ENCODE assay signal across 11 cellular contexts in genomic region chr21:46100020-46100419, GRCh38. TPM values are rescaled to one million over a fixed set of nuclear protein-coding genes. Genes with fewer than 3 reads are reported as not detected.
DNase-seq lines count a peak whose midpoint lies in the region; ATAC-seq and TF ChIP-seq lines count a peak whose summit lies in the region.
"Had no signal": no experiment of that assay in that cellular context is flagged by ENCODE, and none has a peak within 500 bp of the region (broad histone marks: within the 10 kb centered on the region; RNA-seq: fewer than 3 reads in every experiment).

No MANE protein-coding gene starts in this region.

- H3K27ac ChIP-seq in SK-N-SH (ENCODE audit: low read depth in 2 of 2, low read length in 1 of 2): no peak overlapping the region
- H3K27ac ChIP-seq in ascending aorta: peak overlapping the region in 1 of 2 donors; percentile 24
- H3K27ac ChIP-seq in smooth muscle cell (ENCODE audit: low read depth): peak overlapping the region; percentile 77
- H3K27ac ChIP-seq: 22Rv1 had no signal

- CTCF ChIA-PET in SK-N-SH (lab: Yijun Ruan, JAX): interaction anchor here (1.0 kb wide), 1 partner anchor 120 kb away, joined by 3 read pairs; no protein-coding TSS in a partner anchor

- peaks cover 25% of the 10 kb centered on the region; the same call in 1 of the 2 replicates for H3K9me3 ChIP-seq in SK-N-SH
- H3K9me3 ChIP-seq in ascending aorta: peaks cover 4 to 26% of the 10 kb centered on the region in 2 donors
- H3K9me3 ChIP-seq in smooth muscle cell (replicated peaks; ENCODE audit: low read depth): no peaks in the 10 kb centered on the region

- WGBS in SK-N-SH (ENCODE audit: low lambda C conversion rate): 87% methylated on average over 6 of the region's 6 CpGs
- 46% methylated on average over 6 of the region's 6 CpGs for WGBS in smooth muscle cell (ENCODE audit: low lambda C conversion rate)

- H2AFZ ChIP-seq in SK-N-SH (ENCODE audit: low read depth) (no peak overlapping the region), smooth muscle cell (ENCODE audit: low read depth) (no peak overlapping the region)

- peaks cover 2% of the 10 kb centered on the region; the same call in 1 of the 2 replicates for H4K20me1 ChIP-seq in SK-N-SH (ENCODE audit: insufficient read depth)
- peaks cover 65% of the 10 kb centered on the region for H4K20me1 ChIP-seq in smooth muscle cell (ENCODE audit: low read depth)

- peaks cover 0 to 39% of the 10 kb centered on the region in 2 experiments for H3K36me3 ChIP-seq in SK-N-SH (replicated peaks in 1 of 2; ENCODE audit: control insufficient read depth in 1 of 2, insufficient read depth in 2 of 2, low read length in 1 of 2)
- peaks cover 0 to 12% of the 10 kb centered on the region in 2 donors for H3K36me3 ChIP-seq in ascending aorta
- peaks cover 7% of the 10 kb centered on the region for H3K36me3 ChIP-seq in smooth muscle cell (ENCODE audit: low read depth)

- TF ChIP-seq EP300 in SK-N-SH (IDR thresholded peaks at IDR 0.05; ENCODE audit: borderline replicate concordance in 1 of 2, low read depth in 1 of 2, low read length in 1 of 2): no peak

- no peaks in the 10 kb centered on the region for H3K9me2 ChIP-seq in SK-N-SH

- ATAC-seq in SK-N-SH treated with all-trans-retinoic acid at 6 μM for 48 hours (no peak), left lobe of liver (no peak)

- DNase-seq in SK-N-SH (no peak), ascending aorta (ENCODE audit: low spot score in 2 of 2) (peak; percentile 6 to 53), left lobe of liver (ENCODE audit: low spot score) (peak; percentile 18), smooth muscle cell (lab: John Stamatoyannopoulos, UW; ENCODE audit: unreplicated experiment) (no peak), NCI-H187 (lab: John Stamatoyannopoulos, UW) (no peak), dedifferentiated amniotic fluid mesenchymal stem cell (ENCODE audit: extremely low spot score) (no peak), dermis blood vessel endothelial cell (no peak)
- DNase-seq: erythroblast, MM.1S had no signal

- H3K79me2 ChIP-seq in SK-N-SH (ENCODE audit: insufficient read depth) (peaks cover 64% of the 10 kb centered on the region), smooth muscle cell (ENCODE audit: low read depth) (peaks cover 96% of the 10 kb centered on the region)

- peaks cover 0 to 6% of the 10 kb centered on the region in 2 experiments; a peak in 1 of 4 replicates for H3K4me1 ChIP-seq in SK-N-SH (ENCODE audit: control insufficient read depth in 1 of 2, insufficient read depth in 2 of 2, low read depth in 1 of 2, low read length in 1 of 2)
- H3K4me1 ChIP-seq in ascending aorta: peaks cover 2 to 7% of the 10 kb centered on the region in 2 donors
- no peaks in the 10 kb centered on the region for H3K4me1 ChIP-seq in smooth muscle cell (ENCODE audit: low read depth)

- no peak for TF ChIP-seq RAD21 in SK-N-SH (IDR thresholded peaks at IDR 0.05; ENCODE audit: low read length)

- H3K27me3 ChIP-seq in SK-N-SH (ENCODE audit: insufficient read depth): no peaks in the 10 kb centered on the region
- no peaks in the 10 kb centered on the region for H3K27me3 ChIP-seq in ascending aorta
- H3K27me3 ChIP-seq in smooth muscle cell (ENCODE audit: low read depth): no peaks in the 10 kb centered on the region

- H3K9ac ChIP-seq in SK-N-SH: no peak overlapping the region
- H3K9ac ChIP-seq in smooth muscle cell (ENCODE audit: low read depth): peak overlapping the region; percentile 58

- POLR2A ChIA-PET in SK-N-SH (lab: Yijun Ruan, JAX): no interaction called here

- H3K4me2 ChIP-seq in SK-N-SH (peak overlapping the region; percentile 90; the same call in 1 of the 2 replicates), smooth muscle cell (peak overlapping the region; percentile 94)

- TF ChIP-seq CTCF in SK-N-SH (IDR thresholded peaks at IDR 0.05) (no peak), ascending aorta (IDR thresholded peaks at IDR 0.05) (no peak), smooth muscle cell (IDR thresholded peaks at IDR 0.05; ENCODE audit: borderline replicate concordance, insufficient read depth, poor library complexity, severe bottlenecking) (no peak)

- H3F3A ChIP-seq in SK-N-SH (replicated peaks; ENCODE audit: insufficient read depth) (peaks cover 9% of the 10 kb centered on the region), smooth muscle cell (ENCODE audit: low read depth) (peaks cover 52% of the 10 kb centered on the region)

- intact Hi-C loops in ascending aorta (cut with DNase I): no loop called here

- H3K4me3 ChIP-seq in SK-N-SH (ENCODE audit: low read depth in 2 of 2, low read length in 1 of 2) (no peak overlapping the region), ascending aorta (peak overlapping the region; percentile 37 to 85), smooth muscle cell (peak overlapping the region; percentile 86)

TF ChIP-seq in SK-N-SH, 30 proteins besides CTCF, POLR2A, EP300 and RAD21:
- TF ChIP-seq FOXJ3 (CRISPR knock-in tag; IDR thresholded peaks at IDR 0.05) (no peak), SMC3 (IDR thresholded peaks at IDR 0.05; ENCODE audit: low read depth, low read length) (no peak), EZH2phosphoT487 (IDR thresholded peaks at IDR 0.05; ENCODE audit: borderline replicate concordance, low read depth) (no peak)

TF ChIP-seq in SK-N-SH treated with all-trans-retinoic acid at 6 μM for 48 hours, 23 proteins besides CTCF, POLR2A, EP300 and RAD21 (continues in another document):
- TF ChIP-seq TCF4 (CRISPR knock-in tag; IDR thresholded peaks at IDR 0.05; ENCODE audit: borderline replicate concordance) (no peak), POU6F1 (CRISPR knock-in tag; IDR thresholded peaks at IDR 0.05; ENCODE audit: borderline replicate concordance, low read depth) (no peak), CSDC2 (CRISPR knock-in tag; IDR thresholded peaks at IDR 0.05) (no peak), ZFP30 (CRISPR knock-in tag; IDR thresholded peaks at IDR 0.05) (no peak), ISL1 (CRISPR knock-in tag; IDR thresholded peaks at IDR 0.05) (no peak)
- TF ChIP-seq, protein P1, sequence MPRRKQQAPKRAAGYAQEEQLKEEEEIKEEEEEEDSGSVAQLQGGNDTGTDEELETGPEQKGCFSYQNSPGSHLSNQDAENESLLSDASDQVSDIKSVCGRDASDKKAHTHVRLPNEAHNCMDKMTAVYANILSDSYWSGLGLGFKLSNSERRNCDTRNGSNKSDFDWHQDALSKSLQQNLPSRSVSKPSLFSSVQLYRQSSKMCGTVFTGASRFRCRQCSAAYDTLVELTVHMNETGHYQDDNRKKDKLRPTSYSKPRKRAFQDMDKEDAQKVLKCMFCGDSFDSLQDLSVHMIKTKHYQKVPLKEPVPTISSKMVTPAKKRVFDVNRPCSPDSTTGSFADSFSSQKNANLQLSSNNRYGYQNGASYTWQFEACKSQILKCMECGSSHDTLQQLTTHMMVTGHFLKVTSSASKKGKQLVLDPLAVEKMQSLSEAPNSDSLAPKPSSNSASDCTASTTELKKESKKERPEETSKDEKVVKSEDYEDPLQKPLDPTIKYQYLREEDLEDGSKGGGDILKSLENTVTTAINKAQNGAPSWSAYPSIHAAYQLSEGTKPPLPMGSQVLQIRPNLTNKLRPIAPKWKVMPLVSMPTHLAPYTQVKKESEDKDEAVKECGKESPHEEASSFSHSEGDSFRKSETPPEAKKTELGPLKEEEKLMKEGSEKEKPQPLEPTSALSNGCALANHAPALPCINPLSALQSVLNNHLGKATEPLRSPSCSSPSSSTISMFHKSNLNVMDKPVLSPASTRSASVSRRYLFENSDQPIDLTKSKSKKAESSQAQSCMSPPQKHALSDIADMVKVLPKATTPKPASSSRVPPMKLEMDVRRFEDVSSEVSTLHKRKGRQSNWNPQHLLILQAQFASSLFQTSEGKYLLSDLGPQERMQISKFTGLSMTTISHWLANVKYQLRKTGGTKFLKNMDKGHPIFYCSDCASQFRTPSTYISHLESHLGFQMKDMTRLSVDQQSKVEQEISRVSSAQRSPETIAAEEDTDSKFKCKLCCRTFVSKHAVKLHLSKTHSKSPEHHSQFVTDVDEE (CRISPR knock-in tag; IDR thresholded peaks at IDR 0.05): no peak

RNA-seq across cellular contexts. Expression of gene COL6A2, which starts 2.1 kb away (rescaled TPM):
- polyA plus RNA-seq in SK-N-SH (2012; rRNA removed) (66.6 and 108 TPM in 2 replicates), smooth muscle cell (2,969 and 4,089 TPM in 2 replicates)
- 38.5 and 67.6 TPM in 2 replicates for polyA plus RNA-seq in SK-N-SH (2012; cell fraction: cytosol; rRNA removed)
- 184 and 188 TPM in 2 replicates for polyA plus RNA-seq in SK-N-SH (2012; cell fraction: nucleus; rRNA removed)
- total RNA-seq in ascending aorta (1,704 TPM), left lobe of liver (34.9 TPM), smooth muscle cell (1,570 and 1,698 TPM in 2 replicates), dermis blood vessel endothelial cell (17.5 and 24.0 TPM in 2 replicates)

RNA-seq across cellular contexts. Expression of gene FTCD, which starts 55.4 kb away (rescaled TPM):
- polyA plus RNA-seq in SK-N-SH (2012; rRNA removed) (0.33 and 0.37 TPM in 2 replicates), smooth muscle cell (15.2 and 18.0 TPM in 2 replicates)
- 0.05 TPM in 1 of 2 replicates, not detected in the other for polyA plus RNA-seq in SK-N-SH (2012; cell fraction: cytosol; rRNA removed)
- 3.3 and 3.4 TPM in 2 replicates for polyA plus RNA-seq in SK-N-SH (2012; cell fraction: nucleus; rRNA removed)
- total RNA-seq in ascending aorta (0.85 TPM), left lobe of liver (668 TPM), smooth muscle cell (1.3 and 4.1 TPM in 2 replicates), dermis blood vessel endothelial cell (0.05 and 0.17 TPM in 2 replicates)

Comparison
In these comparisons a context has a peak if more than half of its experiments do, and no peak if none do; other contexts are left out.
1. DNase-seq: peak in ascending aorta (2 of 2) and left lobe of liver (single experiment); none in SK-N-SH (single experiment), smooth muscle cell (single experiment), NCI-H187 (0 of 2), dedifferentiated amniotic fluid mesenchymal stem cell (single experiment) and dermis blood vessel endothelial cell (single experiment).
2. H3K4me3 ChIP-seq: peak in ascending aorta (2 of 2) and smooth muscle cell (single experiment); none in SK-N-SH (0 of 2).
3. RNA of gene COL6A2, which starts 2.1 kb away (total RNA-seq): 1,704 TPM in ascending aorta (single experiment) and 1,570 to 1,698 TPM in smooth muscle cell; 34.9 TPM in left lobe of liver (single experiment) and 17.5 to 24.0 TPM in dermis blood vessel endothelial cell; every median in the first group is over 10 times any median in the second.
4. RNA of gene FTCD, which starts 55.4 kb away (total RNA-seq): 668 TPM in left lobe of liver (single experiment); 1.3 to 4.1 TPM in smooth muscle cell, 0.85 TPM in ascending aorta (single experiment) and 0.05 to 0.17 TPM in dermis blood vessel endothelial cell; every median in the first group is over 100 times any median in the second.